ENCODE assay signal across 8 cellular contexts in genomic region chr11:67420646-67421420, GRCh38. TPM values are rescaled to one million over a fixed set of nuclear protein-coding genes. Genes with fewer than 3 reads are reported as not detected.
DNase-seq lines count a peak whose midpoint lies in the region; ATAC-seq, FAIRE-seq and TF ChIP-seq lines count a peak whose summit lies in the region.

No MANE protein-coding gene starts in this region.

- 0 out of 2 replicates have a peak overlapping the region, but pooled peaks have one; percentile 16 for H2AFZ ChIP-seq in H1 (ENCODE audit: low read length)

- no peak overlapping the region for H2BK20ac ChIP-seq in H1 (ENCODE audit: low read length)

- H3K4me3 Mint-ChIP-seq in CD8-positive, alpha-beta memory T cell: peak overlapping the region; percentile 70 to 90 (median 83)
- peak overlapping the region; percentile 63 for H3K4me3 Mint-ChIP-seq in activated CD8-positive, alpha-beta memory T cell treated with anti-CD3 and anti-CD28 coated beads, Interleukin-2, amount 10 ng/mL, durations not matched to agents 7 days and 5 days

- H3K4me1 Mint-ChIP-seq in CD8-positive, alpha-beta memory T cell: peaks cover 43 to 62% (median 51%) of the 10 kb centered on the region in 3 donors
- H3K4me1 Mint-ChIP-seq in activated CD8-positive, alpha-beta memory T cell treated with anti-CD3 and anti-CD28 coated beads, Interleukin-2, amount 10 ng/mL, durations not matched to agents 7 days and 5 days: peaks cover 43% of the 10 kb centered on the region

- no peak overlapping the region for H3K14ac ChIP-seq in H1 (ENCODE audit: insufficient read length)

- peak in 1 of 2 experiments; percentile 42; a peak in 1 of 3 replicates for TF ChIP-seq POLR2A in H1 (IDR thresholded peaks at IDR 0.05; ENCODE audit: control extremely low read depth in 1 of 2, low read depth in 2 of 2, low read length in 2 of 2)

- no peaks in the 10 kb centered on the region for H3K9me3 Mint-ChIP-seq in CD8-positive, alpha-beta memory T cell
- no peaks in the 10 kb centered on the region for H3K9me3 Mint-ChIP-seq in activated CD8-positive, alpha-beta memory T cell treated with anti-CD3 and anti-CD28 coated beads, Interleukin-2, amount 10 ng/mL, durations not matched to agents 7 days and 5 days (ENCODE audit: low read depth)

- H3K27me3 Mint-ChIP-seq in CD8-positive, alpha-beta memory T cell: peaks cover 0 to under 1% of the 10 kb centered on the region in 2 donors
- peaks cover 7% of the 10 kb centered on the region for H3K27me3 Mint-ChIP-seq in activated CD8-positive, alpha-beta memory T cell treated with anti-CD3 and anti-CD28 coated beads, Interleukin-2, amount 10 ng/mL, durations not matched to agents 7 days and 5 days

- H2BK5ac ChIP-seq in H1 (ENCODE audit: low read depth, low read length): no peak overlapping the region

- CTCF ChIA-PET in CD8-positive, alpha-beta memory T cell (lab: Charles Lee): interaction anchor here (1.2 to 9.8 kb wide), 5 partner anchors 10 to 48 kb away, joined by 3 to 108 read pairs (median 9); partner anchors contain the start of genes PPP1CA, RAD9A, TBC1D10C and TMEM134
- CTCF ChIA-PET in activated CD8-positive, alpha-beta memory T cell treated with anti-CD3 and anti-CD28 coated beads, Interleukin-2, amount 10 ng/mL, durations not matched to agents 7 days and 5 days (lab: Charles Lee): interaction anchor here (0.9 to 9.4 kb wide), 6 partner anchors 8 to 39 kb away, joined by 3 to 88 read pairs (median 4); partner anchors contain the start of genes PPP1CA, RAD9A, RPS6KB2 and TBC1D10C
- CTCF ChIA-PET in H1 (lab: Charles Lee; ENCODE audit: partially characterized antibody): interaction anchor here (0.6 to 1.8 kb wide), 7 partner anchors 12 to 388 kb away, joined by 3 to 6 read pairs (median 3); no protein-coding TSS in a partner anchor

- no peak overlapping the region for H2BK12ac ChIP-seq in H1 (ENCODE audit: low read depth, low read length)

- peak overlapping the region; percentile 75 to 95 (median 88) for H3K27ac Mint-ChIP-seq in CD8-positive, alpha-beta memory T cell
- H3K27ac Mint-ChIP-seq in activated CD8-positive, alpha-beta memory T cell treated with anti-CD3 and anti-CD28 coated beads, Interleukin-2, amount 10 ng/mL, durations not matched to agents 7 days and 5 days: peak overlapping the region; percentile 81

- TF ChIP-seq CTCF in H1 (IDR thresholded peaks at IDR 0.05; ENCODE audit: control extremely low read depth in 1 of 3, insufficient read depth in 1 of 3, low read depth in 1 of 3, low read length in 3 of 3): no peak

- H4K20me1 ChIP-seq in H1 (replicated peaks in 1 of 2; ENCODE audit: control insufficient read depth in 1 of 2, insufficient read depth in 2 of 2, low read length in 2 of 2): peaks cover 0 to 3% of the 10 kb centered on the region in 2 experiments

- no peaks in the 10 kb centered on the region for H3K79me1 ChIP-seq in H1 (ENCODE audit: low read depth, low read length)

- POLR2A ChIA-PET in CD8-positive, alpha-beta memory T cell (lab: Charles Lee): interaction anchor here (0.6 to 5.9 kb wide), 10 partner anchors 8 to 83 kb away, joined by 3 to 111 read pairs (median 6); partner anchors contain the start of genes POLD4, PPP1CA, PTPRCAP and RPS6KB2
- POLR2A ChIA-PET in H1 (lab: Charles Lee; ENCODE audit: partially characterized antibody): interaction anchor here (0.8 to 10.2 kb wide), 12 partner anchors 9 to 75 kb away, joined by 3 to 104 read pairs (median 4); partner anchors contain the start of genes CORO1B, PPP1CA, PTPRCAP and RAD9A

- H3K36me3 Mint-ChIP-seq in CD8-positive, alpha-beta memory T cell: no peaks in the 10 kb centered on the region
- no peaks in the 10 kb centered on the region for H3K36me3 Mint-ChIP-seq in activated CD8-positive, alpha-beta memory T cell treated with anti-CD3 and anti-CD28 coated beads, Interleukin-2, amount 10 ng/mL, durations not matched to agents 7 days and 5 days

- ATAC-seq in GM21360 (IDR thresholded peaks at IDR 0.05; ENCODE audit: unreplicated experiment): peak; percentile 73
- ATAC-seq in activated CD8-positive, alpha-beta memory T cell treated with anti-CD3 and anti-CD28 coated beads, Interleukin-2, amount 10 ng/mL, durations not matched to agents 7 days and 5 days: peak; percentile 93

- no peak for TF ChIP-seq RAD21 in H1 (IDR thresholded peaks at IDR 0.05 in 1 of 2, conservative IDR thresholded peaks at IDR 0.05 in 1 of 2; ENCODE audit: low read depth in 2 of 2, low read length in 2 of 2)

- no peak overlapping the region for H4K8ac ChIP-seq in H1 (ENCODE audit: extremely low read depth, insufficient read depth, low read length)

- H3K27me3 ChIP-seq in CD8-positive, alpha-beta memory T cell (ENCODE audit: insufficient read depth, low read length, poor library complexity, severe bottlenecking): no peaks in the 10 kb centered on the region
- peaks cover 0 to 8% (median 5%) of the 10 kb centered on the region in 4 experiments; a peak in 4 of 7 replicates for H3K27me3 ChIP-seq in H1 (replicated peaks in 1 of 4; ENCODE audit: control insufficient read depth in 3 of 4, extremely low read depth in 1 of 4, insufficient read depth in 3 of 4, low read length in 3 of 4)

- H3K18ac ChIP-seq in H1 (ENCODE audit: extremely low read depth, low read length): peak overlapping the region; percentile 19

- H3K4me2 ChIP-seq in H1 (ENCODE audit: insufficient read depth in 1 of 2, low read depth in 2 of 2, low read length in 2 of 2): peak overlapping the region; percentile 57 to 83

- H3K4me1 ChIP-seq in CD8-positive, alpha-beta memory T cell (ENCODE audit: insufficient read depth, low read length): peaks cover 49% of the 10 kb centered on the region
- peaks cover 4 to 15% (median 10%) of the 10 kb centered on the region in 4 experiments for H3K4me1 ChIP-seq in H1 (replicated peaks in 1 of 4; ENCODE audit: control insufficient read depth in 3 of 4, insufficient read depth in 4 of 4, low read length in 3 of 4)
- peaks cover 7% of the 10 kb centered on the region for H3K4me1 ChIP-seq in mesodermal cell (ENCODE audit: control insufficient read depth, insufficient read depth, low read length, poor library complexity, severe bottlenecking)

- FAIRE-seq in H1 (lab: Jason Lieb, UNC): no peak

- peaks cover 10% of the 10 kb centered on the region; the same call in 1 of the 2 replicates for H3K23me2 ChIP-seq in H1 (ENCODE audit: low read depth, low read length)

- H3K9me3 ChIP-seq in CD8-positive, alpha-beta memory T cell (ENCODE audit: low read length): no peaks in the 10 kb centered on the region
- H3K9me3 ChIP-seq in H1 (ENCODE audit: insufficient read depth in 2 of 2, low read depth in 1 of 2, low read length in 1 of 2) (no peaks in the 10 kb centered on the region), mesodermal cell (ENCODE audit: control insufficient read depth, low read length) (no peaks in the 10 kb centered on the region)

- no peak overlapping the region for H3K4ac ChIP-seq in H1 (replicated peaks; ENCODE audit: insufficient read length, low read depth, low read length)

- no peak overlapping the region for H2AK5ac ChIP-seq in H1 (ENCODE audit: low read depth, low read length)

- DNase-seq in CD8-positive, alpha-beta memory T cell: peak; percentile 97 to 99 (median 98)
- DNase-seq in HUDEP-2 (lab: John Stamatoyannopoulos, UW; ENCODE audit: unreplicated experiment in 76 of 76): peak in 74 of 76 experiments; percentile 32 to 97 (median 89)
- DNase-seq in NOMO-1 treated with DMSO at 0.1 percent for 48 hours (lab: John Stamatoyannopoulos, UW; ENCODE audit: unreplicated experiment): peak; percentile 81
- DNase-seq in activated CD8-positive, alpha-beta memory T cell treated with anti-CD3 and anti-CD28 coated beads, Interleukin-2, amount 10 ng/mL, durations not matched to agents 7 days and 5 days: peak; percentile 98
- DNase-seq in H1 (ENCODE audit: low read depth in 1 of 2, low spot score in 2 of 2): peak; percentile 84 to 100
- DNase-seq in stimulated activated CD8-positive, alpha-beta memory T cell treated with anti-CD3 and anti-CD28 coated beads, Interleukin-15, amount 100 ng/mL, for 24 hours (ENCODE audit: low read depth): peak; percentile 98

- no peaks in the 10 kb centered on the region for H3K36me3 ChIP-seq in CD8-positive, alpha-beta memory T cell (ENCODE audit: insufficient read depth, low read length)
- H3K36me3 ChIP-seq in H1 (ENCODE audit: control insufficient read depth in 2 of 4, insufficient read depth in 4 of 4, low read length in 3 of 4): no peaks in the 10 kb centered on the region
- H3K36me3 ChIP-seq in mesodermal cell (ENCODE audit: control insufficient read depth, insufficient read depth, low read length): no peaks in the 10 kb centered on the region

- WGBS in H1 (ENCODE audit: extremely low coverage in 1 of 2, insufficient coverage in 1 of 2, insufficient read length in 1 of 2, insufficient replicate concordance in 2 of 2, low coverage in 1 of 2, low lambda C conversion rate in 2 of 2, missing lambda C conversion rate in 1 of 2), 2 experiments: 4% methylated on average over 23 of the region's 96 CpGs; no CpG with 5 or more reads in 1 of the 2 experiments
- WGBS in mesodermal cell (ENCODE audit: insufficient coverage in 2 of 2), 2 experiments: 1 to 2% methylated on average over 69 to 75 of the region's 96 CpGs

- H3K23ac ChIP-seq in H1 (ENCODE audit: insufficient read length): no peak overlapping the region

- no peak overlapping the region for H4K5ac ChIP-seq in H1 (ENCODE audit: insufficient read length, low read depth, low read length)

- no peak overlapping the region for H2BK15ac ChIP-seq in H1 (ENCODE audit: low read length)

- H3K79me2 ChIP-seq in H1 (ENCODE audit: control insufficient read depth in 1 of 2, insufficient read depth in 2 of 2, low read length in 2 of 2): no peaks in the 10 kb centered on the region

- peak overlapping the region; percentile 58 for H3K4me3 ChIP-seq in CD8-positive, alpha-beta memory T cell (ENCODE audit: low read length)
- peak overlapping the region; percentile 32 to 64 (median 36); a peak in 7 of 8 replicates for H3K4me3 ChIP-seq in H1 (ENCODE audit: extremely low read depth in 1 of 4, insufficient read depth in 2 of 4, low read depth in 3 of 4, low read length in 4 of 4)
- H3K4me3 ChIP-seq in mesodermal cell (ENCODE audit: extremely low read depth, insufficient read depth, low read length, poor library complexity, severe bottlenecking): peak overlapping the region; percentile 41

- peak overlapping the region; percentile 75 for H3K56ac ChIP-seq in H1 (replicated peaks; ENCODE audit: insufficient read length, low read depth, low read length)

- peak overlapping the region; percentile 65 for H4K91ac ChIP-seq in H1 (replicated peaks; ENCODE audit: insufficient read length, low read length)

- no peak for TF ChIP-seq EP300 in H1 (IDR thresholded peaks at IDR 0.05; ENCODE audit: borderline replicate concordance in 1 of 2, low read depth in 2 of 2, low read length in 2 of 2)

- H3K9ac ChIP-seq in H1 (replicated peaks in 1 of 4; ENCODE audit: extremely low read depth in 1 of 4, low read depth in 3 of 4, low read length in 3 of 4): peak overlapping the region in 3 of 4 experiments; percentile 20 to 52 (median 47); a peak in 4 of 7 replicates

- H2BK120ac ChIP-seq in H1 (replicated peaks; ENCODE audit: low read depth, low read length): no peak overlapping the region

- peak overlapping the region; percentile 51 for H3K27ac ChIP-seq in CD8-positive, alpha-beta memory T cell (ENCODE audit: low read depth, low read length)
- no peak overlapping the region for H3K27ac ChIP-seq in H1 (ENCODE audit: low read depth, low read length)
- peak overlapping the region; percentile 41 for H3K27ac ChIP-seq in mesodermal cell (ENCODE audit: low read depth, low read length, severe bottlenecking)

RNA-seq across cellular contexts. Expression of gene CARNS1, which starts 5.4 kb away (rescaled TPM):
- total RNA-seq in CD8-positive, alpha-beta memory T cell: 1 to 10 TPM; 2.0 to 2.7 TPM
- 1.8 TPM for polyA plus RNA-seq in CD8-positive, alpha-beta memory T cell
- 1 to 10 TPM; 1.3 TPM for total RNA-seq in activated CD8-positive, alpha-beta memory T cell treated with anti-CD3 and anti-CD28 coated beads, Interleukin-2, amount 10 ng/mL, durations not matched to agents 7 days and 5 days
- total RNA-seq in H1 (2021; fragmentation: NEBNext Ultra II Directional; extraction: Animal tissue kit (Norgen Biotek cat#: 25700)): 0.61 and 1.1 TPM in 2 replicates
- polyA plus RNA-seq in H1 (2011; rRNA removed): 0.82 and 0.96 TPM in 2 replicates
- polyA plus RNA-seq in H1 (2011; cell fraction: cytosol; rRNA removed): 1.1 TPM
- polyA plus RNA-seq in H1 (2011; cell fraction: nucleus; rRNA removed): 5.7 TPM
- polyA plus RNA-seq in H1 (2012, experiment 1 of 2): 0.72 to 2.2 TPM (median 1.1 TPM) in 4 replicates
- 0.47 TPM for polyA plus RNA-seq in H1 (2012, experiment 2 of 2)
- polyA plus RNA-seq in H1 (2013, experiment 1 of 2): 0.51 TPM
- 0.31 TPM for polyA plus RNA-seq in H1 (2013, experiment 2 of 2)
- 0.47 and 0.54 TPM in 2 replicates for polyA minus RNA-seq in H1 (2011; rRNA and poly(A)+ RNA removed)
- polyA minus RNA-seq in H1 (2011; cell fraction: cytosol; rRNA and poly(A)+ RNA removed): 0.22 TPM
- polyA minus RNA-seq in H1 (2011; cell fraction: nucleus; rRNA and poly(A)+ RNA removed): 1.4 TPM
- polyA plus RNA-seq in mesodermal cell (2013, experiment 1 of 2): 0.11 TPM
- 0.20 TPM for polyA plus RNA-seq in mesodermal cell (2013, experiment 2 of 2)

RNA-seq across cellular contexts. Expression of gene RPS6KB2, which starts 7.5 kb away (rescaled TPM):
- total RNA-seq in CD8-positive, alpha-beta memory T cell: 10 to 100 TPM; 86.0 to 88.4 TPM
- 54.0 TPM for polyA plus RNA-seq in CD8-positive, alpha-beta memory T cell
- total RNA-seq in activated CD8-positive, alpha-beta memory T cell treated with anti-CD3 and anti-CD28 coated beads, Interleukin-2, amount 10 ng/mL, durations not matched to agents 7 days and 5 days: 10 to 100 TPM; 63.3 to 65.0 TPM
- 41.0 and 43.9 TPM in 2 replicates for total RNA-seq in H1 (2021; fragmentation: NEBNext Ultra II Directional; extraction: Animal tissue kit (Norgen Biotek cat#: 25700))
- 47.1 and 58.6 TPM in 2 replicates for polyA plus RNA-seq in H1 (2011; rRNA removed)
- 54.3 TPM for polyA plus RNA-seq in H1 (2011; cell fraction: cytosol; rRNA removed)
- polyA plus RNA-seq in H1 (2011; cell fraction: nucleus; rRNA removed): 104 TPM
- 31.6 to 44.5 TPM (median 41.0 TPM) in 4 replicates for polyA plus RNA-seq in H1 (2012, experiment 1 of 2)
- 44.7 TPM for polyA plus RNA-seq in H1 (2012, experiment 2 of 2)
- 27.6 TPM for polyA plus RNA-seq in H1 (2013, experiment 1 of 2)
- 27.9 TPM for polyA plus RNA-seq in H1 (2013, experiment 2 of 2)
- polyA minus RNA-seq in H1 (2011; rRNA and poly(A)+ RNA removed): 36.3 and 41.7 TPM in 2 replicates
- 30.8 TPM for polyA minus RNA-seq in H1 (2011; cell fraction: cytosol; rRNA and poly(A)+ RNA removed)
- 44.4 TPM for polyA minus RNA-seq in H1 (2011; cell fraction: nucleus; rRNA and poly(A)+ RNA removed)
- polyA plus RNA-seq in mesodermal cell (2013, experiment 1 of 2): 43.4 TPM
- polyA plus RNA-seq in mesodermal cell (2013, experiment 2 of 2): 42.5 TPM

RNA-seq across cellular contexts. Expression of gene PTPRCAP, which starts 16.6 kb away (rescaled TPM):
- 100 to 1,000 TPM; 145 to 163 TPM for total RNA-seq in CD8-positive, alpha-beta memory T cell
- 1,075 TPM for polyA plus RNA-seq in CD8-positive, alpha-beta memory T cell
- total RNA-seq in activated CD8-positive, alpha-beta memory T cell treated with anti-CD3 and anti-CD28 coated beads, Interleukin-2, amount 10 ng/mL, durations not matched to agents 7 days and 5 days: 100 to 1,000 TPM; 390 to 424 TPM
- 0.78 and 1.4 TPM in 2 replicates for total RNA-seq in H1 (2021; fragmentation: NEBNext Ultra II Directional; extraction: Animal tissue kit (Norgen Biotek cat#: 25700))
- 6.7 and 9.5 TPM in 2 replicates for polyA plus RNA-seq in H1 (2011; rRNA removed)
- 6.7 TPM for polyA plus RNA-seq in H1 (2011; cell fraction: cytosol; rRNA removed)
- polyA plus RNA-seq in H1 (2011; cell fraction: nucleus; rRNA removed): 39.1 TPM
- polyA plus RNA-seq in H1 (2012, experiment 1 of 2): 3.0 to 3.5 TPM (median 3.2 TPM) in 4 replicates
- polyA plus RNA-seq in H1 (2012, experiment 2 of 2): 1.9 TPM
- polyA plus RNA-seq in H1 (2013, experiment 1 of 2): 1.2 TPM
- polyA plus RNA-seq in H1 (2013, experiment 2 of 2): 0.85 TPM
- 0.28 and 0.44 TPM in 2 replicates for polyA minus RNA-seq in H1 (2011; rRNA and poly(A)+ RNA removed)
- polyA minus RNA-seq in H1 (2011; cell fraction: cytosol; rRNA and poly(A)+ RNA removed): 2.3 TPM
- 5.0 TPM for polyA minus RNA-seq in H1 (2011; cell fraction: nucleus; rRNA and poly(A)+ RNA removed)
- 1.5 TPM for polyA plus RNA-seq in mesodermal cell (2013, experiment 1 of 2)
- polyA plus RNA-seq in mesodermal cell (2013, experiment 2 of 2): 1.3 TPM

RNA-seq across cellular contexts. Expression of gene TBC1D10C, which starts 16.9 kb away (rescaled TPM):
- total RNA-seq in CD8-positive, alpha-beta memory T cell: 100 to 1,000 TPM; 102 to 105 TPM
- 331 TPM for polyA plus RNA-seq in CD8-positive, alpha-beta memory T cell
- total RNA-seq in activated CD8-positive, alpha-beta memory T cell treated with anti-CD3 and anti-CD28 coated beads, Interleukin-2, amount 10 ng/mL, durations not matched to agents 7 days and 5 days: 100 to 1,000 TPM; 278 to 312 TPM
- 0.69 TPM in 1 of 2 replicates, not detected in the other for total RNA-seq in H1 (2021; fragmentation: NEBNext Ultra II Directional; extraction: Animal tissue kit (Norgen Biotek cat#: 25700))
- 0.27 and 0.35 TPM in 2 replicates for polyA plus RNA-seq in H1 (2011; rRNA removed)
- 0.16 TPM for polyA plus RNA-seq in H1 (2011; cell fraction: cytosol; rRNA removed)
- 1.6 TPM for polyA plus RNA-seq in H1 (2011; cell fraction: nucleus; rRNA removed)
- 0.11 to 1.00 TPM (median 0.55 TPM) in 4 replicates for polyA plus RNA-seq in H1 (2012, experiment 1 of 2)
- 0.31 TPM for polyA plus RNA-seq in H1 (2012, experiment 2 of 2)
- polyA plus RNA-seq in H1 (2013, experiment 1 of 2): 0.41 TPM
- 0.46 TPM for polyA plus RNA-seq in H1 (2013, experiment 2 of 2)
- polyA minus RNA-seq in H1 (2011; rRNA and poly(A)+ RNA removed): 0.22 and 0.41 TPM in 2 replicates
- not detected for polyA minus RNA-seq in H1 (2011; cell fraction: cytosol; rRNA and poly(A)+ RNA removed)
- polyA minus RNA-seq in H1 (2011; cell fraction: nucleus; rRNA and poly(A)+ RNA removed): 0.40 TPM
- polyA plus RNA-seq in mesodermal cell (2013, experiment 1 of 2): 1.8 TPM
- polyA plus RNA-seq in mesodermal cell (2013, experiment 2 of 2): 0.91 TPM

RNA-seq across cellular contexts. Expression of gene PPP1CA, which starts 19.2 kb away (rescaled TPM):
- total RNA-seq in CD8-positive, alpha-beta memory T cell: 100 to 1,000 TPM; 338 to 357 TPM
- polyA plus RNA-seq in CD8-positive, alpha-beta memory T cell: 564 TPM
- 100 to 1,000 TPM; 309 to 360 TPM for total RNA-seq in activated CD8-positive, alpha-beta memory T cell treated with anti-CD3 and anti-CD28 coated beads, Interleukin-2, amount 10 ng/mL, durations not matched to agents 7 days and 5 days
- total RNA-seq in H1 (2021; fragmentation: NEBNext Ultra II Directional; extraction: Animal tissue kit (Norgen Biotek cat#: 25700)): 198 and 210 TPM in 2 replicates
- polyA plus RNA-seq in H1 (2011; rRNA removed): 359 and 430 TPM in 2 replicates
- 274 TPM for polyA plus RNA-seq in H1 (2011; cell fraction: cytosol; rRNA removed)
- polyA plus RNA-seq in H1 (2011; cell fraction: nucleus; rRNA removed): 218 TPM
- 139 to 201 TPM (median 197 TPM) in 4 replicates for polyA plus RNA-seq in H1 (2012, experiment 1 of 2)
- polyA plus RNA-seq in H1 (2012, experiment 2 of 2): 283 TPM
- 157 TPM for polyA plus RNA-seq in H1 (2013, experiment 1 of 2)
- 156 TPM for polyA plus RNA-seq in H1 (2013, experiment 2 of 2)
- 140 and 166 TPM in 2 replicates for polyA minus RNA-seq in H1 (2011; rRNA and poly(A)+ RNA removed)
- 98.8 TPM for polyA minus RNA-seq in H1 (2011; cell fraction: cytosol; rRNA and poly(A)+ RNA removed)
- 65.8 TPM for polyA minus RNA-seq in H1 (2011; cell fraction: nucleus; rRNA and poly(A)+ RNA removed)
- polyA plus RNA-seq in mesodermal cell (2013, experiment 1 of 2): 238 TPM
- 192 TPM for polyA plus RNA-seq in mesodermal cell (2013, experiment 2 of 2)

Comparison
In these comparisons a context has a peak if more than half of its experiments do, and no peak if none do; other contexts are left out.
1. RNA of gene PTPRCAP, which starts 16.6 kb away (total RNA-seq): 390 to 424 TPM in activated CD8-positive, alpha-beta memory T cell treated with anti-CD3 and anti-CD28 coated beads, Interleukin-2, amount 10 ng/mL, durations not matched to agents 7 days and 5 days and 145 to 163 TPM in CD8-positive, alpha-beta memory T cell; 0.78 to 1.4 TPM in H1; every median in the first group is over 10 times any median in the second.
2. Peak in every context shown above with its lines, with median percentiles within 50 percentile points of each other: DNase-seq and H3K4me3 ChIP-seq.